Comparison of ENCODE assay signal across 8 cellular contexts in genomic region chr2:19868705-19869550, GRCh38. TPM values are rescaled to one million over a fixed set of nuclear protein-coding genes. Genes with fewer than 3 reads are reported as not detected.
DNase-seq lines count a peak whose midpoint lies in the region; ATAC-seq, FAIRE-seq and TF ChIP-seq lines count a peak whose summit lies in the region.

No MANE protein-coding gene starts in this region.

- DNase-seq in AG08396 (ENCODE audit: low spot score) (peak; percentile 37), GM19239 (ENCODE audit: insufficient read length, low spot score) (peak; percentile 36), endothelial cell (ENCODE audit: low spot score) (peak; percentile 39), NCI-H1930 (lab: John Stamatoyannopoulos, UW) (no peak)
- peak; percentile 60 for DNase-seq in activated CD4-positive, alpha-beta memory T cell treated with anti-CD3 and anti-CD28 coated beads, Interleukin-2, amount 10 ng/mL, durations not matched to agents 7 days and 5 days
- peak; percentile 70 for DNase-seq in natural killer cell treated with Interleukin-12 subunit alpha and Interleukin-12 subunit beta and Interleukin-15 and Interleukin-18, amount 100 ng/mL, for 72 hours (ENCODE audit: low spot score)
- DNase-seq in stimulated activated naive CD8-positive, alpha-beta T cell treated with anti-CD3 and anti-CD28 coated beads, Interleukin-15, amount 100 ng/mL, for 72 hours, result peak; percentile 66 to 67

- peaks cover 17% of the 10 kb centered on the region for H3K4me1 Mint-ChIP-seq in activated CD4-positive, alpha-beta memory T cell treated with anti-CD3 and anti-CD28 coated beads, Interleukin-2, amount 10 ng/mL, durations not matched to agents 7 days and 5 days
- peaks cover 1% of the 10 kb centered on the region for H3K4me1 Mint-ChIP-seq in endothelial cell (ENCODE audit: unreplicated experiment)
- H3K4me1 Mint-ChIP-seq in natural killer cell treated with Interleukin-12 subunit alpha and Interleukin-12 subunit beta and Interleukin-15 and Interleukin-18, amount 100 ng/mL, for 72 hours (ENCODE audit: low read depth in 2 of 2), result peaks cover 18 to 21% of the 10 kb centered on the region in 2 donors
- peaks cover 44% of the 10 kb centered on the region for H3K4me1 Mint-ChIP-seq in stimulated activated naive CD8-positive, alpha-beta T cell treated with anti-CD3 and anti-CD28 coated beads, Interleukin-15, amount 100 ng/mL, for 72 hours

- POLR2A ChIA-PET in activated CD4-positive, alpha-beta memory T cell treated with anti-CD3 and anti-CD28 coated beads, Interleukin-2, amount 10 ng/mL, durations not matched to agents 7 days and 5 days (lab: Charles Lee), result interaction anchor here (0.9 to 3.6 kb wide), 4 partner anchors 26 to 521 kb away, joined by 3 to 21 read pairs (median 6); partner anchors contain the start of gene TTC32

- no peaks in the 10 kb centered on the region for H3K27me3 Mint-ChIP-seq in activated CD4-positive, alpha-beta memory T cell treated with anti-CD3 and anti-CD28 coated beads, Interleukin-2, amount 10 ng/mL, durations not matched to agents 7 days and 5 days
- no peaks in the 10 kb centered on the region for H3K27me3 Mint-ChIP-seq in endothelial cell (ENCODE audit: unreplicated experiment)
- H3K27me3 Mint-ChIP-seq in natural killer cell treated with Interleukin-12 subunit alpha and Interleukin-12 subunit beta and Interleukin-15 and Interleukin-18, amount 100 ng/mL, for 72 hours, result no peaks in the 10 kb centered on the region
- peaks cover 7% of the 10 kb centered on the region for H3K27me3 Mint-ChIP-seq in stimulated activated naive CD8-positive, alpha-beta T cell treated with anti-CD3 and anti-CD28 coated beads, Interleukin-15, amount 100 ng/mL, for 72 hours

- CTCF ChIA-PET in activated CD4-positive, alpha-beta memory T cell treated with anti-CD3 and anti-CD28 coated beads, Interleukin-2, amount 10 ng/mL, durations not matched to agents 7 days and 5 days (lab: Charles Lee), result interaction anchor here (0.6 kb wide), 1 partner anchor 8 kb away, joined by 3 read pairs; no protein-coding TSS in a partner anchor

- H3K27ac Mint-ChIP-seq in activated CD4-positive, alpha-beta memory T cell treated with anti-CD3 and anti-CD28 coated beads, Interleukin-2, amount 10 ng/mL, durations not matched to agents 7 days and 5 days, result peak overlapping the region; percentile 57
- H3K27ac Mint-ChIP-seq in endothelial cell (ENCODE audit: unreplicated experiment), result no peak overlapping the region
- H3K27ac Mint-ChIP-seq in natural killer cell treated with Interleukin-12 subunit alpha and Interleukin-12 subunit beta and Interleukin-15 and Interleukin-18, amount 100 ng/mL, for 72 hours, result peak overlapping the region; percentile 84 to 96
- peak overlapping the region; percentile 99 for H3K27ac Mint-ChIP-seq in stimulated activated naive CD8-positive, alpha-beta T cell treated with anti-CD3 and anti-CD28 coated beads, Interleukin-15, amount 100 ng/mL, for 72 hours

- no peak for TF ChIP-seq CTCF in endothelial cell (IDR thresholded peaks at IDR 0.05; ENCODE audit: unreplicated experiment)

- ATAC-seq in HG03460 (IDR thresholded peaks at IDR 0.05; ENCODE audit: unreplicated experiment), result peak; percentile 68
- peak; percentile 89 to 91 for ATAC-seq in natural killer cell treated with Interleukin-12 subunit alpha and Interleukin-12 subunit beta and Interleukin-15 and Interleukin-18, amount 100 ng/mL, for 72 hours
- peak; percentile 89 for ATAC-seq in stimulated activated naive CD8-positive, alpha-beta T cell treated with anti-CD3 and anti-CD28 coated beads, Interleukin-15, amount 100 ng/mL, for 72 hours

- H3K4me3 Mint-ChIP-seq in activated CD4-positive, alpha-beta memory T cell treated with anti-CD3 and anti-CD28 coated beads, Interleukin-2, amount 10 ng/mL, durations not matched to agents 7 days and 5 days, result peak overlapping the region; percentile 85
- H3K4me3 Mint-ChIP-seq in endothelial cell (ENCODE audit: unreplicated experiment), result peak overlapping the region; percentile 85
- peak overlapping the region; percentile 95 for H3K4me3 Mint-ChIP-seq in natural killer cell treated with Interleukin-12 subunit alpha and Interleukin-12 subunit beta and Interleukin-15 and Interleukin-18, amount 100 ng/mL, for 72 hours
- H3K4me3 Mint-ChIP-seq in stimulated activated naive CD8-positive, alpha-beta T cell treated with anti-CD3 and anti-CD28 coated beads, Interleukin-15, amount 100 ng/mL, for 72 hours, result peak overlapping the region; percentile 96 to 98

- no peak for FAIRE-seq in GM19239 (lab: Jason Lieb, UNC)

- H3K36me3 Mint-ChIP-seq in activated CD4-positive, alpha-beta memory T cell treated with anti-CD3 and anti-CD28 coated beads, Interleukin-2, amount 10 ng/mL, durations not matched to agents 7 days and 5 days (ENCODE audit: low read depth), result no peaks in the 10 kb centered on the region
- H3K36me3 Mint-ChIP-seq in endothelial cell (ENCODE audit: low read depth, unreplicated experiment), result no peaks in the 10 kb centered on the region
- no peaks in the 10 kb centered on the region for H3K36me3 Mint-ChIP-seq in natural killer cell treated with Interleukin-12 subunit alpha and Interleukin-12 subunit beta and Interleukin-15 and Interleukin-18, amount 100 ng/mL, for 72 hours

- no peaks in the 10 kb centered on the region for H3K9me3 Mint-ChIP-seq in activated CD4-positive, alpha-beta memory T cell treated with anti-CD3 and anti-CD28 coated beads, Interleukin-2, amount 10 ng/mL, durations not matched to agents 7 days and 5 days
- H3K9me3 Mint-ChIP-seq in endothelial cell (ENCODE audit: unreplicated experiment), result no peaks in the 10 kb centered on the region
- no peaks in the 10 kb centered on the region for H3K9me3 Mint-ChIP-seq in natural killer cell treated with Interleukin-12 subunit alpha and Interleukin-12 subunit beta and Interleukin-15 and Interleukin-18, amount 100 ng/mL, for 72 hours
- no peaks in the 10 kb centered on the region for H3K9me3 Mint-ChIP-seq in stimulated activated naive CD8-positive, alpha-beta T cell treated with anti-CD3 and anti-CD28 coated beads, Interleukin-15, amount 100 ng/mL, for 72 hours

RNA-seq across cellular contexts. Expression of gene TTC32, which starts 32.9 kb away (rescaled TPM):
- total RNA-seq in activated CD4-positive, alpha-beta memory T cell treated with anti-CD3 and anti-CD28 coated beads, Interleukin-2, amount 10 ng/mL, durations not matched to agents 7 days and 5 days, result 10 to 100 TPM; 30.7 to 34.8 TPM
- 9.4 TPM for total RNA-seq in endothelial cell (ENCODE audit: unreplicated experiment)
- total RNA-seq in natural killer cell treated with Interleukin-12 subunit alpha and Interleukin-12 subunit beta and Interleukin-15 and Interleukin-18, amount 100 ng/mL, for 72 hours, result 10 to 100 TPM; 14.8 to 17.8 TPM

Comparison
In these comparisons a context has a peak if more than half of its experiments do, and no peak if none do; other contexts are left out.
1. DNase-seq: peak in AG08396 (single experiment), GM19239 (single experiment), activated CD4-positive, alpha-beta memory T cell treated with anti-CD3 and anti-CD28 coated beads, Interleukin-2, amount 10 ng/mL, durations not matched to agents 7 days and 5 days (single experiment), endothelial cell (single experiment), natural killer cell treated with Interleukin-12 subunit alpha and Interleukin-12 subunit beta and Interleukin-15 and Interleukin-18, amount 100 ng/mL, for 72 hours (single experiment) and stimulated activated naive CD8-positive, alpha-beta T cell treated with anti-CD3 and anti-CD28 coated beads, Interleukin-15, amount 100 ng/mL, for 72 hours (2 of 2); none in NCI-H1930 (0 of 2).
2. Peak in every context shown above with its lines, with median percentiles within 50 percentile points of each other: ATAC-seq and H3K4me3 Mint-ChIP-seq.